Comparison of ENCODE assay signal across 9 cellular contexts in the genomic region with DNA sequence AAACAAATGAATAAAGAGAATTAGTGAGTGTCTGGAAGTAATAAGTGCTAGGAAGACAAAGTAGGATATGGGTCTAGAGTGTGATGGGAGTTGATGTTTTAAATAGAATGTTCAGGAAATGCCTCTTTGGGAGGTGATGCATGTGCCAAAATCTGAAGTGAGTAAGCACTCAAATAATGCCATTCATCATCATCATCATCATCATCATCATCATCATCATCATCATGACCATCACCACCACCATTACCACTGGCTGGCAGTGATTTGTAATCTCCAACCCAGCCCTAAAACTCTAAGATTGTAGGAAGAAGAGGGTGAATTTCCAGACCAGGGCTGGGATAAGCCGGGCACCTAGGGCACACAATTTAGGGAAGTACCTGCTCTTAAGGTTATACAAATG. TPM values are rescaled to one million over a fixed set of nuclear protein-coding genes. Genes with fewer than 3 reads are reported as not detected.
"Had no signal": no experiment of that assay in that cellular context is flagged by ENCODE, and none has a peak within 500 bp of the region (broad histone marks: within the 10 kb centered on the region; RNA-seq: fewer than 3 reads in every experiment).

No MANE protein-coding gene starts in this region.

- H3K4me3 ChIP-seq: GM12878 had no signal

- FAIRE-seq: G401.6, GM12878, GM12891, GM12892, GM18507, GM19239 had no signal

- ATAC-seq: GM12878 had no signal

- DNase-seq: GDM1, GF-D8 had no signal

RNA-seq across cellular contexts. Expression of a gene that starts 9.7 kb away (rescaled TPM):
- total RNA-seq: G401, GM12878 had no signal
- polyA plus RNA-seq: GM12878 had no signal
